ENCODE assay signal across 1 cellular context in the genomic region with DNA sequence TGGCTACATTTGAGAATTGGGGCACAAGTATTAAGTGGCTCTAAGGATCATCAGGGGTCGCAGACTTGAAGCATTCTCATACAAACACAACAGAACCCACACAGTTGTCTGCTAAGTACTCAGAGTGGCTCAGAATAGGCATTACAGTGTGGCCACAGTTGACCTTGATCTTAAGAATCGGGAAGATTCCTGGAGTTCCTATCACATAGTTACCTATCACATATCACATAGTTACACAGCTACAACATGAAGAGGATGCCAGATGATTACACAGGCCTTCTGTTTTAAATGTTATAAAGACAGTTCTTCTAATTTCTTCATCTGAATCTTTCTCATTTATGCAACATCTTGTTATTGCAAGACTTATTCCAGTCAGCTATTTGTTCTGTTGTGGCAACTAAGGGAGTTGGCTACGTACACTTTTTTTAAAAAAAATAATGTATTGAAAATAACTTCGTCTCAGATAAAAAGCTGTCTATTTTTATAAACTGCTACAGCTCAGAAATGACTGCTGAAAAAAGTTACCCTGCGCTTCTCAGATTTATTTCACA.
TF ChIP-seq lines count a peak whose summit lies in the region.

No MANE protein-coding gene starts in this region.

TF ChIP-seq in GM23338, 12 proteins besides CTCF, POLR2A, EP300 and RAD21:
- TF ChIP-seq, protein P1, sequence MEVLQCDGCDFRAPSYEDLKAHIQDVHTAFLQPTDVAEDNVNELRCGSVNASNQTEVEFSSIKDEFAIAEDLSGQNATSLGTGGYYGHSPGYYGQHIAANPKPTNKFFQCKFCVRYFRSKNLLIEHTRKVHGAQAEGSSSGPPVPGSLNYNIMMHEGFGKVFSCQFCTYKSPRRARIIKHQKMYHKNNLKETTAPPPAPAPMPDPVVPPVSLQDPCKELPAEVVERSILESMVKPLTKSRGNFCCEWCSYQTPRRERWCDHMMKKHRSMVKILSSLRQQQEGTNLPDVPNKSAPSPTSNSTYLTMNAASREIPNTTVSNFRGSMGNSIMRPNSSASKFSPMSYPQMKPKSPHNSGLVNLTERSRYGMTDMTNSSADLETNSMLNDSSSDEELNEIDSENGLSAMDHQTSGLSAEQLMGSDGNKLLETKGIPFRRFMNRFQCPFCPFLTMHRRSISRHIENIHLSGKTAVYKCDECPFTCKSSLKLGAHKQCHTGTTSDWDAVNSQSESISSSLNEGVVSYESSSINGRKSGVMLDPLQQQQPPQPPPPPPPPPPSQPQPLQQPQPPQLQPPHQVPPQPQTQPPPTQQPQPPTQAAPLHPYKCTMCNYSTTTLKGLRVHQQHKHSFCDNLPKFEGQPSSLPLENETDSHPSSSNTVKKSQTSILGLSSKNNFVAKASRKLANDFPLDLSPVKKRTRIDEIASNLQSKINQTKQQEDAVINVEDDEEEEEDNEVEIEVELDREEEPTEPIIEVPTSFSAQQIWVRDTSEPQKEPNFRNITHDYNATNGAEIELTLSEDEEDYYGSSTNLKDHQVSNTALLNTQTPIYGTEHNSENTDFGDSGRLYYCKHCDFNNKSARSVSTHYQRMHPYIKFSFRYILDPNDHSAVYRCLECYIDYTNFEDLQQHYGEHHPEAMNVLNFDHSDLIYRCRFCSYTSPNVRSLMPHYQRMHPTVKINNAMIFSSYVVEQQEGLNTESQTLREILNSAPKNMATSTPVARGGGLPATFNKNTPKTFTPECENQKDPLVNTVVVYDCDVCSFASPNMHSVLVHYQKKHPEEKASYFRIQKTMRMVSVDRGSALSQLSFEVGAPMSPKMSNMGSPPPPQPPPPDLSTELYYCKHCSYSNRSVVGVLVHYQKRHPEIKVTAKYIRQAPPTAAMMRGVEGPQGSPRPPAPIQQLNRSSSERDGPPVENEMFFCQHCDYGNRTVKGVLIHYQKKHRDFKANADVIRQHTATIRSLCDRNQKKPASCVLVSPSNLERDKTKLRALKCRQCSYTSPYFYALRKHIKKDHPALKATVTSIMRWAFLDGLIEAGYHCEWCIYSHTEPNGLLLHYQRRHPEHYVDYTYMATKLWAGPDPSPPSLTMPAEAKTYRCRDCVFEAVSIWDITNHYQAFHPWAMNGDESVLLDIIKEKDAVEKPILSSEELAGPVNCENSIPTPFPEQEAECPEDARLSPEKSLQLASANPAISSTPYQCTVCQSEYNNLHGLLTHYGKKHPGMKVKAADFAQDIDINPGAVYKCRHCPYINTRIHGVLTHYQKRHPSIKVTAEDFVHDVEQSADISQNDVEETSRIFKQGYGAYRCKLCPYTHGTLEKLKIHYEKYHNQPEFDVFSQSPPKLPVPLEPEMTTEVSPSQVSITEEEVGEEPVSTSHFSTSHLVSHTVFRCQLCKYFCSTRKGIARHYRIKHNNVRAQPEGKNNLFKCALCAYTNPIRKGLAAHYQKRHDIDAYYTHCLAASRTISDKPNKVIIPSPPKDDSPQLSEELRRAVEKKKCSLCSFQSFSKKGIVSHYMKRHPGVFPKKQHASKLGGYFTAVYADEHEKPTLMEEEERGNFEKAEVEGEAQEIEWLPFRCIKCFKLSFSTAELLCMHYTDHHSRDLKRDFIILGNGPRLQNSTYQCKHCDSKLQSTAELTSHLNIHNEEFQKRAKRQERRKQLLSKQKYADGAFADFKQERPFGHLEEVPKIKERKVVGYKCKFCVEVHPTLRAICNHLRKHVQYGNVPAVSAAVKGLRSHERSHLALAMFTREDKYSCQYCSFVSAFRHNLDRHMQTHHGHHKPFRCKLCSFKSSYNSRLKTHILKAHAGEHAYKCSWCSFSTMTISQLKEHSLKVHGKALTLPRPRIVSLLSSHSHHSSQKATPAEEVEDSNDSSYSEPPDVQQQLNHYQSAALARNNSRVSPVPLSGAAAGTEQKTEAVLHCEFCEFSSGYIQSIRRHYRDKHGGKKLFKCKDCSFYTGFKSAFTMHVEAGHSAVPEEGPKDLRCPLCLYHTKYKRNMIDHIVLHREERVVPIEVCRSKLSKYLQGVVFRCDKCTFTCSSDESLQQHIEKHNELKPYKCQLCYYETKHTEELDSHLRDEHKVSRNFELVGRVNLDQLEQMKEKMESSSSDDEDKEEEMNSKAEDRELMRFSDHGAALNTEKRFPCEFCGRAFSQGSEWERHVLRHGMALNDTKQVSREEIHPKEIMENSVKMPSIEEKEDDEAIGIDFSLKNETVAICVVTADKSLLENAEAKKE (CRISPR knock-in tag; IDR thresholded peaks at IDR 0.05), result no peak
- no peak for TF ChIP-seq EZH2phosphoT487 (IDR thresholded peaks at IDR 0.05; ENCODE audit: unreplicated experiment)
- no peak for TF ChIP-seq EZH2 (IDR thresholded peaks at IDR 0.05; ENCODE audit: low read depth, unreplicated experiment)
- TF ChIP-seq, protein P2, sequence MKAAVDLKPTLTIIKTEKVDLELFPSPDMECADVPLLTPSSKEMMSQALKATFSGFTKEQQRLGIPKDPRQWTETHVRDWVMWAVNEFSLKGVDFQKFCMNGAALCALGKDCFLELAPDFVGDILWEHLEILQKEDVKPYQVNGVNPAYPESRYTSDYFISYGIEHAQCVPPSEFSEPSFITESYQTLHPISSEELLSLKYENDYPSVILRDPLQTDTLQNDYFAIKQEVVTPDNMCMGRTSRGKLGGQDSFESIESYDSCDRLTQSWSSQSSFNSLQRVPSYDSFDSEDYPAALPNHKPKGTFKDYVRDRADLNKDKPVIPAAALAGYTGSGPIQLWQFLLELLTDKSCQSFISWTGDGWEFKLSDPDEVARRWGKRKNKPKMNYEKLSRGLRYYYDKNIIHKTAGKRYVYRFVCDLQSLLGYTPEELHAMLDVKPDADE (IDR thresholded peaks at IDR 0.05), result no peak
- TF ChIP-seq POLR2AphosphoS5 (IDR thresholded peaks at IDR 0.05; ENCODE audit: low read depth), result no peak
- no peak for TF ChIP-seq ZNF331 (CRISPR knock-in tag; IDR thresholded peaks at IDR 0.05; ENCODE audit: low read depth)
- no peak for TF ChIP-seq STAT1 (IDR thresholded peaks at IDR 0.05; ENCODE audit: unreplicated experiment)
- no peak for TF ChIP-seq CREB1 (CRISPR knock-in tag; IDR thresholded peaks at IDR 0.05; ENCODE audit: low read depth)
- TF ChIP-seq, protein P3, sequence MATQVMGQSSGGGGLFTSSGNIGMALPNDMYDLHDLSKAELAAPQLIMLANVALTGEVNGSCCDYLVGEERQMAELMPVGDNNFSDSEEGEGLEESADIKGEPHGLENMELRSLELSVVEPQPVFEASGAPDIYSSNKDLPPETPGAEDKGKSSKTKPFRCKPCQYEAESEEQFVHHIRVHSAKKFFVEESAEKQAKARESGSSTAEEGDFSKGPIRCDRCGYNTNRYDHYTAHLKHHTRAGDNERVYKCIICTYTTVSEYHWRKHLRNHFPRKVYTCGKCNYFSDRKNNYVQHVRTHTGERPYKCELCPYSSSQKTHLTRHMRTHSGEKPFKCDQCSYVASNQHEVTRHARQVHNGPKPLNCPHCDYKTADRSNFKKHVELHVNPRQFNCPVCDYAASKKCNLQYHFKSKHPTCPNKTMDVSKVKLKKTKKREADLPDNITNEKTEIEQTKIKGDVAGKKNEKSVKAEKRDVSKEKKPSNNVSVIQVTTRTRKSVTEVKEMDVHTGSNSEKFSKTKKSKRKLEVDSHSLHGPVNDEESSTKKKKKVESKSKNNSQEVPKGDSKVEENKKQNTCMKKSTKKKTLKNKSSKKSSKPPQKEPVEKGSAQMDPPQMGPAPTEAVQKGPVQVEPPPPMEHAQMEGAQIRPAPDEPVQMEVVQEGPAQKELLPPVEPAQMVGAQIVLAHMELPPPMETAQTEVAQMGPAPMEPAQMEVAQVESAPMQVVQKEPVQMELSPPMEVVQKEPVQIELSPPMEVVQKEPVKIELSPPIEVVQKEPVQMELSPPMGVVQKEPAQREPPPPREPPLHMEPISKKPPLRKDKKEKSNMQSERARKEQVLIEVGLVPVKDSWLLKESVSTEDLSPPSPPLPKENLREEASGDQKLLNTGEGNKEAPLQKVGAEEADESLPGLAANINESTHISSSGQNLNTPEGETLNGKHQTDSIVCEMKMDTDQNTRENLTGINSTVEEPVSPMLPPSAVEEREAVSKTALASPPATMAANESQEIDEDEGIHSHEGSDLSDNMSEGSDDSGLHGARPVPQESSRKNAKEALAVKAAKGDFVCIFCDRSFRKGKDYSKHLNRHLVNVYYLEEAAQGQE (IDR thresholded peaks at IDR 0.05; ENCODE audit: unreplicated experiment), result no peak
- TF ChIP-seq ZNF114 (CRISPR knock-in tag; IDR thresholded peaks at IDR 0.05), result no peak
- TF ChIP-seq JUNB (IDR thresholded peaks at IDR 0.05; ENCODE audit: unreplicated experiment), result no peak
- TF ChIP-seq NANOG (IDR thresholded peaks at IDR 0.05; ENCODE audit: borderline replicate concordance), result no peak
